Comparison of ENCODE assay signal across 9 cellular contexts in genomic region chr15:28977377-28978010, GRCh38.
DNase-seq lines count a peak whose midpoint lies in the region; ATAC-seq and TF ChIP-seq lines count a peak whose summit lies in the region.
"Had no signal": no experiment of that assay in that cellular context is flagged by ENCODE, and none has a peak within 500 bp of the region (broad histone marks: within the 10 kb centered on the region; RNA-seq: fewer than 3 reads in every experiment).

No MANE protein-coding gene starts in this region.

- peak overlapping the region; percentile 75 for H3K27ac Mint-ChIP-seq in HFFc6
- no peak overlapping the region for H3K27ac Mint-ChIP-seq in mesothelial cell of epicardium
- H3K27ac Mint-ChIP-seq: dendritic cell treated with granulocyte-macrophage colony-stimulating factor and Interleukin-4, amounts not matched to agents 40 ng/mL and 50 ng/mL, for 4 days had no signal

- H3K4me3 ChIP-seq in skeletal muscle satellite cell (ENCODE audit: low read length), result no peak overlapping the region
- H3K4me3 ChIP-seq in Peyer's patch, result no peak overlapping the region

- peaks cover 4% of the 10 kb centered on the region; the same call in 1 of the 2 replicates for H3K9me3 Mint-ChIP-seq in HFFc6
- H3K9me3 Mint-ChIP-seq in mesothelial cell of epicardium, result peaks cover 20% of the 10 kb centered on the region
- H3K9me3 Mint-ChIP-seq: dendritic cell treated with granulocyte-macrophage colony-stimulating factor and Interleukin-4, amounts not matched to agents 40 ng/mL and 50 ng/mL, for 4 days had no signal

- DNase-seq in HFFc6 (peak; percentile 92), amniotic epithelial cell (ENCODE audit: low read depth) (peak; percentile 96), Right ventricle myocardium superior (no peak), Peyer's patch (no peak), mesothelial cell of epicardium (ENCODE audit: low spot score in 2 of 2, unreplicated experiment in 2 of 2) (no peak)

- H3K4me1 ChIP-seq in skeletal muscle satellite cell (ENCODE audit: control insufficient read depth, insufficient read depth, low read length) (peaks cover 17% of the 10 kb centered on the region), Peyer's patch (no peaks in the 10 kb centered on the region)

- intact Hi-C loops in Right ventricle myocardium superior (cut with DNase I), result no loop called here

- H3K9me3 ChIP-seq in skeletal muscle satellite cell (replicated peaks; ENCODE audit: low read length), result no peaks in the 10 kb centered on the region
- H3K9me3 ChIP-seq in Peyer's patch, result no peaks in the 10 kb centered on the region

- H3K27ac ChIP-seq in Peyer's patch, result no peak overlapping the region

- no peak overlapping the region for H3K9ac ChIP-seq in skeletal muscle satellite cell (ENCODE audit: low read depth, low read length)

- H3K27me3 ChIP-seq in skeletal muscle satellite cell (ENCODE audit: control insufficient read depth, insufficient read depth, low read length) (no peaks in the 10 kb centered on the region), Peyer's patch (no peaks in the 10 kb centered on the region)

- H3K27me3 Mint-ChIP-seq in HFFc6 (ENCODE audit: insufficient read depth) (peaks cover 2% of the 10 kb centered on the region; the same call in 1 of the 2 replicates), mesothelial cell of epicardium (ENCODE audit: low read depth) (no peaks in the 10 kb centered on the region)

- ATAC-seq in Right ventricle myocardium superior (ENCODE audit: poor library complexity), result peak; percentile 76
- ATAC-seq in GM21528 (IDR thresholded peaks at IDR 0.05; ENCODE audit: low FRiP score, unreplicated experiment), result no peak
- no peak for ATAC-seq in HG03280 (IDR thresholded peaks at IDR 0.05; ENCODE audit: unreplicated experiment)

- H3K36me3 Mint-ChIP-seq in HFFc6 (ENCODE audit: low read depth) (no peaks in the 10 kb centered on the region), mesothelial cell of epicardium (peaks cover 4% of the 10 kb centered on the region)

- H3K36me3 ChIP-seq in skeletal muscle satellite cell (ENCODE audit: insufficient read depth, low read length) (no peaks in the 10 kb centered on the region), Peyer's patch (no peaks in the 10 kb centered on the region)

- H3K4me3 Mint-ChIP-seq in HFFc6, result peak overlapping the region; percentile 45; the same call in 1 of the 2 replicates
- no peak overlapping the region for H3K4me3 Mint-ChIP-seq in mesothelial cell of epicardium
- H3K4me3 Mint-ChIP-seq: dendritic cell treated with granulocyte-macrophage colony-stimulating factor and Interleukin-4, amounts not matched to agents 40 ng/mL and 50 ng/mL, for 4 days had no signal

- H3K4me1 Mint-ChIP-seq in HFFc6 (ENCODE audit: low read depth) (peaks cover 29% of the 10 kb centered on the region), mesothelial cell of epicardium (peaks cover 6% of the 10 kb centered on the region)

- peak overlapping the region; percentile 49 for H3K4me2 ChIP-seq in skeletal muscle satellite cell (ENCODE audit: low read length)

- TF ChIP-seq CTCF in HFFc6 (IDR thresholded peaks at IDR 0.05) (no peak), Peyer's patch (IDR thresholded peaks at IDR 0.05) (no peak), mesothelial cell of epicardium (IDR thresholded peaks at IDR 0.05; ENCODE audit: unreplicated experiment) (no peak)

- TF ChIP-seq POLR2A in Peyer's patch (IDR thresholded peaks at IDR 0.05), result no peak

Comparison
In these comparisons a context has a peak if more than half of its experiments do, and no peak if none do; other contexts are left out.
1. DNase-seq: peak in HFFc6 (single experiment) and amniotic epithelial cell (single experiment); none in Right ventricle myocardium superior (single experiment), Peyer's patch (0 of 3) and mesothelial cell of epicardium (0 of 2).